Comparison of ENCODE assay signal across 16 cellular contexts in the genomic region with DNA sequence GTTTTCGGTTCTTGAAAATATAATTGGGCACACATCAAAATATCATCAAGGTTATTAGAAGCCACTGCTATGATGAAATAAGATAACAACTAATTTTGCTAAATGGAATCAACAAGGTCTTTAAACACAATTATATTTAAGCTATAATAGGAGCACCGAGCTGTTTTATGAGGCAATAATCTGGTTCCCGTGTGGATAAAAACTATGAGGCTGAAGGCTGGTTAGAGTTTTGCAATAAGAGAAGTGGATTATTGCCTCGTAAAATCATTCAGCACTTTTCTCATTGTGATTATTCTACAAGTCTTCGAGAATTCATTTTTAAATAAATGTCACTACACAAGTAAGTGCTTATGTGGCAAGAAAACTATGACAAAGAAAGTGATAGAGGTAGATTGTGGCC.
DNase-seq lines count a peak whose midpoint lies in the region; ATAC-seq and TF ChIP-seq lines count a peak whose summit lies in the region.
"Had no signal": no experiment of that assay in that cellular context is flagged by ENCODE, and none has a peak within 500 bp of the region (broad histone marks: within the 10 kb centered on the region; RNA-seq: fewer than 3 reads in every experiment).

No MANE protein-coding gene starts in this region.

- H3K4me3 ChIP-seq in HEK293 (ENCODE audit: low read depth, low read length) (no peak overlapping the region), SU-DHL-6 (ENCODE audit: insufficient read depth, low read length, poor library complexity, severe bottlenecking) (no peak overlapping the region)
- H3K4me3 ChIP-seq: A549, BLaER1 had no signal

- no peaks in the 10 kb centered on the region for H3K4me1 Mint-ChIP-seq in mesothelial cell of epicardium
- H3K4me1 Mint-ChIP-seq: CD8-positive, alpha-beta memory T cell had no signal

- H2AFZ ChIP-seq in SU-DHL-6 (ENCODE audit: low read depth, low read length, severe bottlenecking), result peak overlapping the region; percentile 26

- peak; percentile 69 for DNase-seq in NOMO-1 treated with DMSO at 0.1 percent for 48 hours (lab: John Stamatoyannopoulos, UW; ENCODE audit: unreplicated experiment)
- DNase-seq in NCI-H187 (lab: John Stamatoyannopoulos, UW), result no peak
- no peak for DNase-seq in NCI-H748 treated with DMSO at 0.1 percent for 48 hours (lab: John Stamatoyannopoulos, UW)
- no peak for DNase-seq in mesothelial cell of epicardium (ENCODE audit: low spot score in 2 of 2, unreplicated experiment in 2 of 2)
- DNase-seq: AML-193; Caco-2; CD8-positive, alpha-beta memory T cell; DND-41; GDM1; HCEC 1CT had no signal

- POLR2A ChIA-PET in HEK293 (lab: Yijun Ruan, JAX), result no interaction called here

- no peaks in the 10 kb centered on the region for H3K36me3 ChIP-seq in HEK293 (ENCODE audit: control insufficient read depth in 2 of 2, insufficient read depth in 1 of 2, low read length in 2 of 2)
- H3K36me3 ChIP-seq in SU-DHL-6 (ENCODE audit: low read length), result no peaks in the 10 kb centered on the region
- H3K36me3 ChIP-seq: BLaER1 had no signal

- no peaks in the 10 kb centered on the region for H3K4me1 ChIP-seq in HEK293 (ENCODE audit: control insufficient read depth, insufficient read depth, low read length)
- H3K4me1 ChIP-seq: A549, BLaER1, Caco-2 had no signal

- no peaks in the 10 kb centered on the region for H3K36me3 Mint-ChIP-seq in mesothelial cell of epicardium
- H3K36me3 Mint-ChIP-seq: CD8-positive, alpha-beta memory T cell had no signal

- CTCF ChIA-PET in HEK293 (lab: Yijun Ruan, JAX), result interaction anchor here (0.7 kb wide), 1 partner anchor 153 kb away, joined by 4 read pairs; no protein-coding TSS in a partner anchor

- H3K27ac ChIP-seq in HEK293 (ENCODE audit: extremely low read depth, low read depth, low read length) (no peak overlapping the region), SU-DHL-6 (ENCODE audit: low read depth, low read length) (no peak overlapping the region)
- H3K27ac ChIP-seq: A549, BLaER1 had no signal

- H3K9me3 ChIP-seq in HEK293 (ENCODE audit: control insufficient read depth, insufficient read depth, low read depth, low read length) (no peaks in the 10 kb centered on the region), SU-DHL-6 (ENCODE audit: insufficient read depth, low read length) (no peaks in the 10 kb centered on the region)
- H3K9me3 ChIP-seq: A549, BLaER1, Caco-2 had no signal

- no peaks in the 10 kb centered on the region for H3K27me3 Mint-ChIP-seq in mesothelial cell of epicardium (ENCODE audit: low read depth)
- H3K27me3 Mint-ChIP-seq: IgD-negative memory B cell had no signal

- TF ChIP-seq CTCF in HEK293 (tag by site-specific recombination; IDR thresholded peaks at IDR 0.05) (no peak), SU-DHL-6 (IDR thresholded peaks at IDR 0.05; ENCODE audit: insufficient read depth, low read length, poor library complexity, severe bottlenecking) (no peak), mesothelial cell of epicardium (IDR thresholded peaks at IDR 0.05; ENCODE audit: unreplicated experiment) (no peak)

- H4K20me1 ChIP-seq in SU-DHL-6 (ENCODE audit: low read depth, low read length), result no peaks in the 10 kb centered on the region
- H4K20me1 ChIP-seq: BLaER1 had no signal

- H3K4me2 ChIP-seq in SU-DHL-6 (ENCODE audit: low read depth, low read length, poor library complexity, severe bottlenecking), result no peak overlapping the region
- H3K4me2 ChIP-seq: A549, BLaER1 had no signal

- ATAC-seq in HG03108 (IDR thresholded peaks at IDR 0.05; ENCODE audit: unreplicated experiment), result no peak
- ATAC-seq: A549 had no signal

- H3F3A ChIP-seq in SU-DHL-6 (ENCODE audit: insufficient read depth), result 0 out of 2 replicates have a peak, but pooled peaks cover 1% of the 10 kb centered on the region

- H3K9ac ChIP-seq in SU-DHL-6 (ENCODE audit: low read length), result no peak overlapping the region
- H3K9ac ChIP-seq: BLaER1 had no signal

- H3K27me3 ChIP-seq in SU-DHL-6 (ENCODE audit: low read length), result no peaks in the 10 kb centered on the region
- H3K27me3 ChIP-seq: BLaER1 had no signal

- no peak overlapping the region for H3K4me3 Mint-ChIP-seq in mesothelial cell of epicardium
- H3K4me3 Mint-ChIP-seq: CD8-positive, alpha-beta memory T cell; IgD-negative memory B cell had no signal

- H3K9me3 Mint-ChIP-seq in mesothelial cell of epicardium, result no peaks in the 10 kb centered on the region

- no peak overlapping the region for H3K27ac Mint-ChIP-seq in mesothelial cell of epicardium
- H3K27ac Mint-ChIP-seq: CD8-positive, alpha-beta memory T cell; IgD-negative memory B cell had no signal

- H3K9me2 ChIP-seq in SU-DHL-6 (replicated peaks; ENCODE audit: insufficient read depth, low read length), result no peaks in the 10 kb centered on the region

- no peaks in the 10 kb centered on the region for H3K79me2 ChIP-seq in SU-DHL-6 (ENCODE audit: insufficient read depth, low read length)

TF ChIP-seq in HEK293, 187 proteins besides CTCF, POLR2A, EP300 and RAD21 (continues in another document):
- TF ChIP-seq ZIC2 (tag by site-specific recombination; IDR thresholded peaks at IDR 0.05) (peak; percentile 26; the same call in 1 of the 2 replicates), ZNF211 (tag by site-specific recombination; IDR thresholded peaks at IDR 0.05; ENCODE audit: low read depth) (no peak), ZNF558 (tag by site-specific recombination; IDR thresholded peaks at IDR 0.05) (peak; percentile 49; the same call in 1 of the 2 replicates), SCRT2 (tag by site-specific recombination; IDR thresholded peaks at IDR 0.05) (peak; percentile 64), ZFP69B (tag by site-specific recombination; IDR thresholded peaks at IDR 0.05) (no peak), FEZF1 (tag by site-specific recombination; IDR thresholded peaks at IDR 0.05) (peak; percentile 89), ZNF514 (tag by site-specific recombination; IDR thresholded peaks at IDR 0.05) (no peak), MZF1 (tag by site-specific recombination; IDR thresholded peaks at IDR 0.05; ENCODE audit: borderline replicate concordance) (peak; percentile 78; the same call in 1 of the 2 replicates), ZNF354C (tag by site-specific recombination; IDR thresholded peaks at IDR 0.05; ENCODE audit: borderline replicate concordance, low read depth) (no peak)
- TF ChIP-seq, protein P1, sequence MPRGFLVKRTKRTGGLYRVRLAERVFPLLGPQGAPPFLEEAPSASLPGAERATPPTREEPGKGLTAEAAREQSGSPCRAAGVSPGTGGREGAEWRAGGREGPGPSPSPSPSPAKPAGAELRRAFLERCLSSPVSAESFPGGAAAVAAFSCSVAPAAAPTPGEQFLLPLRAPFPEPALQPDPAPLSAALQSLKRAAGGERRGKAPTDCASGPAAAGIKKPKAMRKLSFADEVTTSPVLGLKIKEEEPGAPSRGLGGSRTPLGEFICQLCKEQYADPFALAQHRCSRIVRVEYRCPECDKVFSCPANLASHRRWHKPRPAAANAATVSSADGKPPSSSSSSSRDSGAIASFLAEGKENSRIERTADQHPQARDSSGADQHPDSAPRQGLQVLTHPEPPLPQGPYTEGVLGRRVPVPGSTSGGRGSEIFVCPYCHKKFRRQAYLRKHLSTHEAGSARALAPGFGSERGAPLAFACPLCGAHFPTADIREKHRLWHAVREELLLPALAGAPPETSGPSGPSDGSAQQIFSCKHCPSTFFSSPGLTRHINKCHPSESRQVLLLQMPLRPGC (tag by site-specific recombination; IDR thresholded peaks at IDR 0.05), result no peak
- TF ChIP-seq, protein P2, sequence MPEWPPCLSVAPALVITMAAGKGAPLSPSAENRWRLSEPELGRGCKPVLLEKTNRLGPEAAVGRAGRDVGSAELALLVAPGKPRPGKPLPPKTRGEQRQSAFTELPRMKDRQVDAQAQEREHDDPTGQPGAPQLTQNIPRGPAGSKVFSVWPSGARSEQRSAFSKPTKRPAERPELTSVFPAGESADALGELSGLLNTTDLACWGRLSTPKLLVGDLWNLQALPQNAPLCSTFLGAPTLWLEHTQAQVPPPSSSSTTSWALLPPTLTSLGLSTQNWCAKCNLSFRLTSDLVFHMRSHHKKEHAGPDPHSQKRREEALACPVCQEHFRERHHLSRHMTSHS (tag by site-specific recombination; IDR thresholded peaks at IDR 0.05), result peak; percentile 59; the same call in 1 of the 2 replicates
- TF ChIP-seq, protein P3, sequence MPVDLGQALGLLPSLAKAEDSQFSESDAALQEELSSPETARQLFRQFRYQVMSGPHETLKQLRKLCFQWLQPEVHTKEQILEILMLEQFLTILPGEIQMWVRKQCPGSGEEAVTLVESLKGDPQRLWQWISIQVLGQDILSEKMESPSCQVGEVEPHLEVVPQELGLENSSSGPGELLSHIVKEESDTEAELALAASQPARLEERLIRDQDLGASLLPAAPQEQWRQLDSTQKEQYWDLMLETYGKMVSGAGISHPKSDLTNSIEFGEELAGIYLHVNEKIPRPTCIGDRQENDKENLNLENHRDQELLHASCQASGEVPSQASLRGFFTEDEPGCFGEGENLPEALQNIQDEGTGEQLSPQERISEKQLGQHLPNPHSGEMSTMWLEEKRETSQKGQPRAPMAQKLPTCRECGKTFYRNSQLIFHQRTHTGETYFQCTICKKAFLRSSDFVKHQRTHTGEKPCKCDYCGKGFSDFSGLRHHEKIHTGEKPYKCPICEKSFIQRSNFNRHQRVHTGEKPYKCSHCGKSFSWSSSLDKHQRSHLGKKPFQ (tag by site-specific recombination; IDR thresholded peaks at IDR 0.05), result peak; percentile 75
